ENCODE assay signal across 1 cellular context in genomic region chr2:199441759-199442158, GRCh38.
TF ChIP-seq lines count a peak whose summit lies in the region.

No MANE protein-coding gene starts in this region.

TF ChIP-seq in H1, 55 proteins besides CTCF, POLR2A, EP300 and RAD21 (continued from another document):
- TF ChIP-seq NANOG (IDR thresholded peaks at IDR 0.05; ENCODE audit: insufficient read depth, low read depth, low read length, poor library complexity, severe bottlenecking) = no peak
- TF ChIP-seq BRCA1 (IDR thresholded peaks at IDR 0.05; ENCODE audit: low read depth, low read length) = no peak
- no peak for TF ChIP-seq CBX5 (IDR thresholded peaks at IDR 0.05; ENCODE audit: low read depth, low read length)
- no peak for TF ChIP-seq RNF2 (IDR thresholded peaks at IDR 0.05; ENCODE audit: borderline replicate concordance, low read depth, low read length, missing control alignments, poor library complexity, severe bottlenecking)
- no peak for TF ChIP-seq TCF12 (IDR thresholded peaks at IDR 0.05; ENCODE audit: low read depth, low read length)
- TF ChIP-seq USF2 (IDR thresholded peaks at IDR 0.05; ENCODE audit: low read length) = no peak
- no peak for TF ChIP-seq FOSL1 (IDR thresholded peaks at IDR 0.05; ENCODE audit: insufficient read depth, low read depth, low read length)
- TF ChIP-seq CEBPB (IDR thresholded peaks at IDR 0.05; ENCODE audit: low read depth, low read length) = no peak
- no peak for TF ChIP-seq CHD1 (IDR thresholded peaks at IDR 0.05; ENCODE audit: low read depth, low read length)
- TF ChIP-seq KDM4A (IDR thresholded peaks at IDR 0.05; ENCODE audit: low read depth, low read length, severe bottlenecking) = no peak
- no peak for TF ChIP-seq KDM1A (IDR thresholded peaks at IDR 0.05; ENCODE audit: borderline replicate concordance, low read length)
- no peak for TF ChIP-seq SRF (IDR thresholded peaks at IDR 0.05; ENCODE audit: low read depth, low read length)
- TF ChIP-seq CBX8 (IDR thresholded peaks at IDR 0.05; ENCODE audit: borderline replicate concordance, low read depth, low read length) = no peak
- TF ChIP-seq NRF1 (IDR thresholded peaks at IDR 0.05; ENCODE audit: low read depth, low read length) = no peak
- no peak for TF ChIP-seq HDAC2 (IDR thresholded peaks at IDR 0.05; ENCODE audit: borderline replicate concordance in 1 of 2, low read depth in 2 of 2, low read length in 2 of 2)
